30 cellular contexts compared by ENCODE assay signal in the genomic region with DNA sequence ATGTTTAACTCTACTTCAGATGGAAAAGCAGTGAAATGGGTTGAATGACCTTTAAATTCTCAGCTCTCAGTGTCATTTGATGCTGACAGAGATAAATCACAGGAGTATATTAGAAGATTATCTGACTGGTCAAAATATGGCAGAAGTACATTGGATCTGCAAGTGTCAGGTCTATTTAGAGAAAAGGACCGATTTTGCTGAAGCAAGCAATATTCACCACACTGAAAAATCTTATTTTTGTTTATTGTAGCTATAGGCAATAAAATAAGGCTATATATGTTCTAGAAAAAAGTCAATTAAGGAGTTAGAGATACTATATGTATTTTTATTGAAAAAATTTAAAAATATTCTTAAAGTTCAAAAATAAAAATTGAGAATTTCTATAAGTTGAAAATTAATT.
"Had no signal": no experiment of that assay in that cellular context is flagged by ENCODE, and none has a peak within 500 bp of the region (broad histone marks: within the 10 kb centered on the region; RNA-seq: fewer than 3 reads in every experiment).

No MANE protein-coding gene starts in this region.

- H3K27me3 ChIP-seq: hepatocyte, left lung, pancreas, sigmoid colon, stomach, testis, thyroid gland, transverse colon, upper lobe of left lung, vagina had no signal

- H3K9me3 Mint-ChIP-seq: nephron; stimulated activated memory B cell treated with anti-CD40 and anti-IgM and Interleukin-4, amounts not matched to agents 10 μg/mL and 1 μg/mL and 100 μg/mL, for 72 hours had no signal

- H3K27me3 Mint-ChIP-seq: naive thymus-derived CD8-positive, alpha-beta T cell; stimulated activated memory B cell treated with anti-CD40 and anti-IgM and Interleukin-4, amounts not matched to agents 10 μg/mL and 1 μg/mL and 100 μg/mL, for 72 hours had no signal

- H3K27ac ChIP-seq: hepatocyte, left lung, lower lobe of right lung, pancreas, prostate gland, sigmoid colon, stomach, testis, thyroid gland, transverse colon, upper lobe of left lung, vagina had no signal

- H3K4me2 ChIP-seq: hepatocyte, smooth muscle cell had no signal

- H2AFZ ChIP-seq: hepatocyte had no signal

- H3K4me1 ChIP-seq: left lung, lower lobe of right lung, prostate gland, sigmoid colon, stomach, testis, thyroid gland, transverse colon, upper lobe of left lung, vagina had no signal

- H3K4me3 ChIP-seq: hepatocyte, left lung, lower lobe of right lung, pancreas, prostate gland, sigmoid colon, smooth muscle cell, stomach, testis, thyroid gland, transverse colon, upper lobe of left lung, vagina had no signal

- H3K36me3 ChIP-seq: left lung, lower lobe of right lung, pancreas, prostate gland, sigmoid colon, stomach, thyroid gland, transverse colon, upper lobe of left lung, vagina had no signal

- H3K79me2 ChIP-seq: hepatocyte had no signal

- H3K36me3 Mint-ChIP-seq: naive thymus-derived CD8-positive, alpha-beta T cell; stimulated activated memory B cell treated with anti-CD40 and anti-IgM and Interleukin-4, amounts not matched to agents 10 μg/mL and 1 μg/mL and 100 μg/mL, for 72 hours had no signal

- DNase-seq: left colon; left lung; lower lobe of right lung; mammary epithelial cell; mesenchymal stem cell; naive thymus-derived CD8-positive, alpha-beta T cell; nucleus accumbens; pancreas; posterior cingulate gyrus; retina; right cardiac atrium; sigmoid colon; stimulated activated CD4-positive, alpha-beta T cell treated with anti-CD3 and anti-CD28 coated beads, Interleukin-1b, Interleukin-23, amount 100 ng/mL, for 48 hours; stimulated activated CD4-positive, alpha-beta T cell treated with anti-CD3 and anti-CD28 coated beads, Interleukin-2, amount 100 ng/mL, for 48 hours; stimulated activated CD4-positive, alpha-beta T cell treated with anti-CD3 and anti-CD28 coated beads, Interleukin-4, amount 100 ng/mL, for 4 hours; stimulated activated CD8-positive, alpha-beta memory T cell treated with anti-CD3 and anti-CD28 coated beads, Interleukin-4, amount 100 ng/mL, for 48 hours; stimulated activated naive CD8-positive, alpha-beta T cell treated with anti-CD3 and anti-CD28 coated beads, Interleukin-15, Interleukin-2, amounts not matched to agents 100 U/mL and 50 U/mL, for 24 hours; stomach; testis; thyroid gland; transverse colon; upper lobe of left lung had no signal

- FAIRE-seq: keratinocyte, pancreas had no signal

- H3K4me1 Mint-ChIP-seq: naive thymus-derived CD8-positive, alpha-beta T cell; nephron; neural crest cell; stimulated activated memory B cell treated with anti-CD40 and anti-IgM and Interleukin-4, amounts not matched to agents 10 μg/mL and 1 μg/mL and 100 μg/mL, for 72 hours had no signal

- H3K27ac Mint-ChIP-seq: naive thymus-derived CD8-positive, alpha-beta T cell; nephron; stimulated activated memory B cell treated with anti-CD40 and anti-IgM and Interleukin-4, amounts not matched to agents 10 μg/mL and 1 μg/mL and 100 μg/mL, for 72 hours had no signal

- ATAC-seq: left colon; left lung; lower lobe of right lung; naive thymus-derived CD8-positive, alpha-beta T cell; pancreas; right cardiac atrium; stimulated activated memory B cell treated with anti-CD40 and anti-IgM and Interleukin-4, amounts not matched to agents 10 μg/mL and 1 μg/mL and 100 μg/mL, for 72 hours; stimulated activated naive CD8-positive, alpha-beta T cell treated with anti-CD3 and anti-CD28 coated beads, Interleukin-15, Interleukin-2, amounts not matched to agents 100 U/mL and 50 U/mL, for 24 hours had no signal

- H3K4me3 Mint-ChIP-seq: naive thymus-derived CD8-positive, alpha-beta T cell; nephron; neural crest cell; stimulated activated memory B cell treated with anti-CD40 and anti-IgM and Interleukin-4, amounts not matched to agents 10 μg/mL and 1 μg/mL and 100 μg/mL, for 72 hours had no signal

- H3K9me3 ChIP-seq: left lung, lower lobe of right lung, pancreas, prostate gland, stomach, testis, thyroid gland, transverse colon, upper lobe of left lung, vagina had no signal
